In genomic region chr12:110109837-110110535, GRCh38 we compare ENCODE assay signal across 12 cellular contexts. TPM values are rescaled to one million over a fixed set of nuclear protein-coding genes. Genes with fewer than 3 reads are reported as not detected.
DNase-seq lines count a peak whose midpoint lies in the region; ATAC-seq, FAIRE-seq and TF ChIP-seq lines count a peak whose summit lies in the region.
"Had no signal": no experiment of that assay in that cellular context is flagged by ENCODE, and none has a peak within 500 bp of the region (broad histone marks: within the 10 kb centered on the region; RNA-seq: fewer than 3 reads in every experiment).

No MANE protein-coding gene starts in this region.

- TF ChIP-seq CTCF in esophagus muscularis mucosa (IDR thresholded peaks at IDR 0.05) (no peak), type B pancreatic cell (conservative IDR thresholded peaks at IDR 0.05) (no peak)

- H4K91ac ChIP-seq in neuronal stem cell (ENCODE audit: low read depth, low read length, poor library complexity), result no peak overlapping the region

- no peak for FAIRE-seq in frontal cortex (lab: Jason Lieb, UNC)
- no peak for FAIRE-seq in GM12892 (lab: Jason Lieb, UNC)
- FAIRE-seq: D721Med had no signal

- H2AFZ ChIP-seq in neuronal stem cell (ENCODE audit: low read length), result peak overlapping the region; percentile 80

- no peak overlapping the region for H2BK12ac ChIP-seq in neuronal stem cell (ENCODE audit: low read length)

- H3K36me3 Mint-ChIP-seq in type B pancreatic cell (no peaks in the 10 kb centered on the region), T-helper 17 cell (ENCODE audit: low read depth) (no peaks in the 10 kb centered on the region)
- H3K36me3 Mint-ChIP-seq in T-helper 2 cell treated with Interferon-gamma antibody and Interleukin-4, amounts not matched to agents 5 μg/mL and 100 μg/mL, for 36 hours (ENCODE audit: low read depth), result no peaks in the 10 kb centered on the region

- 75% methylated on average over 2 of the region's 2 CpGs for WGBS in esophagus muscularis mucosa
- no CpG with 5 or more reads among the region's 2 CpGs for WGBS in neuronal stem cell (ENCODE audit: extremely low coverage in 2 of 2, insufficient read length in 2 of 2, insufficient replicate concordance in 1 of 2), 2 donors

- no peak overlapping the region for H3K4me3 Mint-ChIP-seq in type B pancreatic cell
- H3K4me3 Mint-ChIP-seq in T-helper 17 cell, result no peak overlapping the region
- no peak overlapping the region for H3K4me3 Mint-ChIP-seq in T-helper 2 cell treated with Interferon-gamma antibody and Interleukin-4, amounts not matched to agents 5 μg/mL and 100 μg/mL, for 36 hours

- H3K9me3 ChIP-seq in SJCRH30 (replicated peaks), result peaks cover 4% of the 10 kb centered on the region
- no peaks in the 10 kb centered on the region for H3K9me3 ChIP-seq in esophagus muscularis mucosa
- H3K9me3 ChIP-seq in neuronal stem cell (replicated peaks in 1 of 2; ENCODE audit: control insufficient read depth in 2 of 2, insufficient read depth in 1 of 2, low read depth in 1 of 2, low read length in 2 of 2), result peaks cover 0 to 4% of the 10 kb centered on the region in 2 donors
- H3K9me3 ChIP-seq in T-helper 17 cell (ENCODE audit: control insufficient read depth, low read length, poor library complexity, severe bottlenecking), result no peaks in the 10 kb centered on the region

- no peak overlapping the region for H3K9ac ChIP-seq in neuronal stem cell (ENCODE audit: low read depth, low read length, poor library complexity)

- intact Hi-C loops in esophagus muscularis mucosa (cut with DNase I), result no loop called here

- no peak overlapping the region for H2AK5ac ChIP-seq in neuronal stem cell (ENCODE audit: low read depth, low read length)

- no peak for ATAC-seq in T-helper 17 cell

- no peak for DNase-seq in SJCRH30
- DNase-seq in esophagus muscularis mucosa (ENCODE audit: extremely low spot score), result no peak
- DNase-seq in neuronal stem cell (ENCODE audit: low spot score), result no peak
- no peak for DNase-seq in type B pancreatic cell (ENCODE audit: extremely low spot score, unreplicated experiment)
- no peak for DNase-seq in frontal cortex (ENCODE audit: low spot score in 2 of 2)
- no peak for DNase-seq in T-helper 17 cell
- no peak for DNase-seq in GM12892 (ENCODE audit: insufficient read length)
- no peak for DNase-seq in T-helper 2 cell treated with Interferon-gamma antibody and Interleukin-4, amounts not matched to agents 5 μg/mL and 100 μg/mL, for 36 hours (ENCODE audit: low spot score)
- DNase-seq: activated CD8-positive, alpha-beta memory T cell treated with anti-CD3 and anti-CD28 coated beads for 24 hours; activated naive CD4-positive, alpha-beta T cell treated with Interleukin-2 at 50 U/mL for 16 hours; NCI-H345 had no signal

- peak overlapping the region; percentile 86 for H3K27ac Mint-ChIP-seq in type B pancreatic cell
- no peak overlapping the region for H3K27ac Mint-ChIP-seq in T-helper 17 cell
- no peak overlapping the region for H3K27ac Mint-ChIP-seq in T-helper 2 cell treated with Interferon-gamma antibody and Interleukin-4, amounts not matched to agents 5 μg/mL and 100 μg/mL, for 36 hours

- H2BK5ac ChIP-seq in neuronal stem cell (ENCODE audit: low read length), result no peak overlapping the region

- peaks cover 19% of the 10 kb centered on the region for H3K4me1 ChIP-seq in SJCRH30
- peaks cover 28 to 70% (median 66%) of the 10 kb centered on the region in 4 donors for H3K4me1 ChIP-seq in esophagus muscularis mucosa
- H3K4me1 ChIP-seq in neuronal stem cell (ENCODE audit: control insufficient read depth in 2 of 2, insufficient read depth in 1 of 2, low read depth in 1 of 2, low read length in 2 of 2), result peaks cover 5 to 7% of the 10 kb centered on the region in 2 donors

- H3K27me3 ChIP-seq in SJCRH30 (no peaks in the 10 kb centered on the region), esophagus muscularis mucosa (no peaks in the 10 kb centered on the region), neuronal stem cell (ENCODE audit: control insufficient read depth in 3 of 3, insufficient read depth in 3 of 3, low read depth in 1 of 3, low read length in 3 of 3) (no peaks in the 10 kb centered on the region)

- H2BK15ac ChIP-seq in neuronal stem cell (ENCODE audit: low read length), result peak overlapping the region; percentile 28

- TF ChIP-seq EP300 in esophagus muscularis mucosa (IDR thresholded peaks at IDR 0.05), result no peak

- H3K4ac ChIP-seq in neuronal stem cell (ENCODE audit: low read length), result no peak overlapping the region

- H3K14ac ChIP-seq in neuronal stem cell (ENCODE audit: low read length), result no peak overlapping the region

- H3K4me1 Mint-ChIP-seq in type B pancreatic cell (ENCODE audit: unreplicated experiment) (peaks cover 34% of the 10 kb centered on the region), T-helper 17 cell (peaks cover 2% of the 10 kb centered on the region)
- no peaks in the 10 kb centered on the region for H3K4me1 Mint-ChIP-seq in T-helper 2 cell treated with Interferon-gamma antibody and Interleukin-4, amounts not matched to agents 5 μg/mL and 100 μg/mL, for 36 hours (ENCODE audit: low read depth)

- no peak overlapping the region for H3K23ac ChIP-seq in neuronal stem cell (ENCODE audit: low read depth, low read length, poor library complexity)

- no peaks in the 10 kb centered on the region for H3K79me1 ChIP-seq in neuronal stem cell (ENCODE audit: low read depth, low read length)

- H3K4me2 ChIP-seq in neuronal stem cell (ENCODE audit: insufficient read depth, low read length, poor library complexity, severe bottlenecking), result no peak overlapping the region

- H2BK120ac ChIP-seq in neuronal stem cell (ENCODE audit: low read depth, low read length), result no peak overlapping the region

- H3K4me3 ChIP-seq in SJCRH30 (no peak overlapping the region), esophagus muscularis mucosa (peak overlapping the region; percentile 18 to 29 (median 26)), neuronal stem cell (ENCODE audit: low read length in 2 of 2) (no peak overlapping the region)

- peak overlapping the region; percentile 63 for H3K18ac ChIP-seq in neuronal stem cell (ENCODE audit: low read length)

- H4K8ac ChIP-seq in neuronal stem cell (ENCODE audit: low read depth, low read length), result no peak overlapping the region

- H3K27me3 Mint-ChIP-seq in type B pancreatic cell (no peaks in the 10 kb centered on the region), T-helper 17 cell (peaks cover 22% of the 10 kb centered on the region)
- peaks cover 7% of the 10 kb centered on the region for H3K27me3 Mint-ChIP-seq in T-helper 2 cell treated with Interferon-gamma antibody and Interleukin-4, amounts not matched to agents 5 μg/mL and 100 μg/mL, for 36 hours (ENCODE audit: low read depth)

- no peaks in the 10 kb centered on the region for H3K9me3 Mint-ChIP-seq in type B pancreatic cell
- H3K9me3 Mint-ChIP-seq in T-helper 2 cell treated with Interferon-gamma antibody and Interleukin-4, amounts not matched to agents 5 μg/mL and 100 μg/mL, for 36 hours, result no peaks in the 10 kb centered on the region

- no peak for TF ChIP-seq POLR2A in esophagus muscularis mucosa (IDR thresholded peaks at IDR 0.05; ENCODE audit: low read depth)
- TF ChIP-seq POLR2A in GM12892 (IDR thresholded peaks at IDR 0.05; ENCODE audit: low read depth, low read length), result no peak

- peak overlapping the region; percentile 15 for H3K27ac ChIP-seq in SJCRH30
- peak overlapping the region; percentile 82 to 90 (median 88) for H3K27ac ChIP-seq in esophagus muscularis mucosa (replicated peaks in 1 of 4)
- no peak overlapping the region for H3K27ac ChIP-seq in neuronal stem cell (replicated peaks; ENCODE audit: low read length)

- H3K36me3 ChIP-seq in SJCRH30 (no peaks in the 10 kb centered on the region), esophagus muscularis mucosa (no peaks in the 10 kb centered on the region), neuronal stem cell (replicated peaks in 1 of 2; ENCODE audit: control insufficient read depth in 2 of 2, insufficient read depth in 2 of 2, low read length in 2 of 2) (no peaks in the 10 kb centered on the region)

RNA-seq across cellular contexts. Expression of gene IFT81, which starts 14.2 kb away (rescaled TPM):
- total RNA-seq in SJCRH30 (2014; rRNA removed; shearing (Covaris generic)), result 15.5 and 16.9 TPM in 2 replicates
- 10 to 100 TPM; 15.1 to 27.4 (median 15.9) TPM for total RNA-seq in esophagus muscularis mucosa
- polyA plus RNA-seq in neuronal stem cell (2013, experiment 1 of 2), result 42.9 TPM
- 41.6 TPM for polyA plus RNA-seq in neuronal stem cell (2013, experiment 2 of 2)
- total RNA-seq in type B pancreatic cell (ENCODE audit: low replicate concordance), result 12.6 and 33.8 TPM in 2 replicates
- total RNA-seq in frontal cortex, result 118 TPM
- under 1 TPM; 0.42 to 0.86 TPM for total RNA-seq in T-helper 17 cell
- polyA plus RNA-seq in GM12892 (2012; ENCODE audit: missing spikeins), result 10.2 TPM

Comparison
In these comparisons a context has a peak if more than half of its experiments do, and no peak if none do; other contexts are left out.
1. H3K4me3 ChIP-seq: peak in esophagus muscularis mucosa (4 of 4); none in SJCRH30 (single experiment) and neuronal stem cell (0 of 2).